In the genomic region with DNA sequence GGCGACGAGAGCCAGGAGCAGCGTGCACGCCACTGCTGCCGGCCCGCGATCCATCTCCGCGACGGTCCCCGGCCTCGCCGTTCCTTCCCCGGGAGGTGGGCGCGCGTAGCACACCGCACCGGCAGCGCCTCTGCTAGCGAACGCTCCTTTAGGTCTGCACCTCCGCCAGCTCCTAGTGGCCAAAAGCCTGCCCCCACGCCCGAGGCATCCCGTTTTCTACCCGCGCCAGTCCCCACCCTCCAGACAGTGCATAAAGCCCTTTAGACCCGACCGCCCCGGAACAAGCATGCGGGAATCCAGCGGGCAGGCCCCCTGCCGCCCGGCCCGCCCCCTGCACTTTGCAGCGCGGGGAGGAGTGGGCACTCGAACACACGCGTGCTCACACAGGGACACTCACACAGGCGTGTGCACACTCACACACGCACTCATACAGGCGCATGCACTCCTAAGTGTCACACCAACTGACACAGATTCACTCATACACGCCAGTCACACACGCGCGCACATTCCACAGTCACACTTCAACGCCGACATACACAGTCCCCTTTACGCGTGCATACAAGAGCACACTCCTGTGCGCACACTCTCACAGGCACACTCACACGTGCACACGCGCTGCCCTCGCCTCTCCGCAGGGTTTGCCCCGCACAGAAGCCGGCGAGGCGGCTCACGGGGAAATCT, we compare ENCODE assay signal across 8 cellular contexts. TPM values are rescaled to one million over a fixed set of nuclear protein-coding genes. Genes with fewer than 3 reads are reported as not detected.
DNase-seq lines count a peak whose midpoint lies in the region; ATAC-seq and TF ChIP-seq lines count a peak whose summit lies in the region.

A gene (minus strand): TSS at position 189 of the 681 bp plus-strand sequence. CDS start 135 bp downstream, at position 54.

- no peak for ATAC-seq in HG02678 (IDR thresholded peaks at IDR 0.05; ENCODE audit: unreplicated experiment)

- TF ChIP-seq CTCF in tibial nerve (IDR thresholded peaks at IDR 0.05) = no peak

- H3K4me1 ChIP-seq in tibial nerve = peaks cover 0 to 38% (median 28%) of the 10 kb centered on the region in 4 donors

- no peak for TF ChIP-seq EP300 in tibial nerve (IDR thresholded peaks at IDR 0.05)

- TF ChIP-seq POLR2A in erythroblast (IDR thresholded peaks at IDR 0.05; ENCODE audit: low read length) = no peak
- TF ChIP-seq POLR2A in tibial nerve (IDR thresholded peaks at IDR 0.05) = no peak

- WGBS in tibial nerve, 2 donors = 1 to 2% methylated on average over 32 to 51 of the region's 63 CpGs

- peak; percentile 7 for DNase-seq in NCI-H1105 treated with DMSO at 0.1 percent for 48 hours (lab: John Stamatoyannopoulos, UW)
- DNase-seq in NCI-H1105 (lab: John Stamatoyannopoulos, UW) = no peak
- peak; percentile 33 for DNase-seq in activated CD4-positive, alpha-beta T cell treated with anti-CD3 and anti-CD28 coated beads for 48 hours
- peak; percentile 30 to 41 for DNase-seq in erythroblast (lab: John Stamatoyannopoulos, UW)
- peak; percentile 11 for DNase-seq in myocyte (ENCODE audit: low read depth)
- DNase-seq in tibial nerve (ENCODE audit: low spot score in 2 of 2) = no peak
- no peak for DNase-seq in COLO829 (ENCODE audit: low spot score)

- peak within 1 kb of the TSS; percentile 20 to 65 (median 58) for H3K4me3 ChIP-seq in tibial nerve

- no peak within 1 kb of the TSS for H3K27ac ChIP-seq in tibial nerve

- no peaks in the 10 kb centered on the region for H3K9me3 ChIP-seq in tibial nerve

- no peaks in the 10 kb centered on the region for H3K36me3 ChIP-seq in tibial nerve

- H3K27me3 ChIP-seq in tibial nerve = peaks cover 0 to 66% of the 10 kb centered on the region in 2 donors

RNA-seq across cellular contexts. Expression of the gene that starts here (rescaled TPM):
- total RNA-seq in myocyte (0.10 TPM in 1 of 2 replicates, not detected in the other), tibial nerve (not detected)
- polyA plus RNA-seq in myocyte (2012) = 0.05 TPM

Comparison
In these comparisons a context has a peak if more than half of its experiments do, and no peak if none do; other contexts are left out.
1. DNase-seq: peak in NCI-H1105 treated with DMSO at 0.1 percent for 48 hours (single experiment), activated CD4-positive, alpha-beta T cell treated with anti-CD3 and anti-CD28 coated beads for 48 hours (single experiment) and erythroblast (2 of 2); none in NCI-H1105 (single experiment), tibial nerve (0 of 2) and COLO829 (single experiment).
2. Peak in DNase-seq in myocyte; RNA of the gene not detected or under 1 TPM.